ENCODE assay signal across 8 cellular contexts in genomic region chr22:37953437-37954179, GRCh38. TPM values are rescaled to one million over a fixed set of nuclear protein-coding genes. Genes with fewer than 3 reads are reported as not detected.
DNase-seq lines count a peak whose midpoint lies in the region; ATAC-seq and TF ChIP-seq lines count a peak whose summit lies in the region.

Gene C22orf23 (minus strand): TSS chr22:37953601. CDS start chr22:37953149, 452 bp downstream.
Gene POLR2F (plus strand): TSS chr22:37953699. CDS start chr22:37953788, 89 bp downstream.

- 0% methylated on average over 16 of the region's 52 CpGs for WGBS in right lobe of liver (ENCODE audit: insufficient coverage, low coverage, low lambda C conversion rate, missing lambda C conversion rate)

- H3K4me3 Mint-ChIP-seq in CD4-positive, alpha-beta memory T cell = peak within 1 kb of the TSS; percentile 96 to 100 (median 100)
- H3K4me3 Mint-ChIP-seq in activated CD4-positive, alpha-beta memory T cell treated with anti-CD3 and anti-CD28 coated beads for 36 hours = peak within 1 kb of the TSS; percentile 99

- H3K9me3 ChIP-seq in CD4-positive, alpha-beta memory T cell (ENCODE audit: control insufficient read depth in 1 of 2, low read length in 2 of 2) = no peaks in the 10 kb centered on the region
- H3K9me3 ChIP-seq in right lobe of liver = no peaks in the 10 kb centered on the region

- TF ChIP-seq POLR2A in right lobe of liver (IDR thresholded peaks at IDR 0.05) = peak; percentile 46

- H3K36me3 Mint-ChIP-seq in CD4-positive, alpha-beta memory T cell = peaks cover 20 to 24% of the 10 kb centered on the region in 2 donors
- peaks cover 16% of the 10 kb centered on the region for H3K36me3 Mint-ChIP-seq in activated CD4-positive, alpha-beta memory T cell treated with anti-CD3 and anti-CD28 coated beads for 36 hours

- peak within 1 kb of the TSS; percentile 76 to 100 (median 99) for H3K27ac Mint-ChIP-seq in CD4-positive, alpha-beta memory T cell
- peak within 1 kb of the TSS; percentile 79 for H3K27ac Mint-ChIP-seq in activated CD4-positive, alpha-beta memory T cell treated with anti-CD3 and anti-CD28 coated beads for 36 hours

- ATAC-seq in GM19438 (IDR thresholded peaks at IDR 0.05; ENCODE audit: low read depth, unreplicated experiment) = peak; percentile 83
- peak; percentile 52 for ATAC-seq in HG03575 (IDR thresholded peaks at IDR 0.05; ENCODE audit: extremely low read depth, insufficient number of reproducible peaks, low FRiP score, unreplicated experiment)
- peak; percentile 92 to 94 (median 92) for ATAC-seq in right lobe of liver

- peak within 1 kb of the TSS; percentile 72 for H3K27ac ChIP-seq in CD4-positive, alpha-beta memory T cell (ENCODE audit: low read depth, low read length)
- peak within 1 kb of the TSS in 43 of 59 donors; percentile 7 to 90 (median 66) for H3K27ac ChIP-seq in dorsolateral prefrontal cortex
- peak within 1 kb of the TSS; percentile 48 to 68 (median 55) for H3K27ac ChIP-seq in right lobe of liver

- H3K4me1 ChIP-seq in CD4-positive, alpha-beta memory T cell (ENCODE audit: insufficient read depth, low read length) = peaks cover 20% of the 10 kb centered on the region
- peaks cover 0 to 47% (median 6%) of the 10 kb centered on the region in 4 donors for H3K4me1 ChIP-seq in right lobe of liver

- CTCF ChIA-PET in CD4-positive, alpha-beta memory T cell (lab: Charles Lee; ENCODE audit: partially characterized antibody) = interaction anchor here (0.6 to 4.0 kb wide), 7 partner anchors 9 to 332 kb away, joined by 3 to 26 read pairs (median 5); no protein-coding TSS in a partner anchor
- CTCF ChIA-PET in activated CD4-positive, alpha-beta memory T cell treated with anti-CD3 and anti-CD28 coated beads for 36 hours (lab: Charles Lee) = interaction anchor here (0.6 to 3.2 kb wide), 7 partner anchors 10 to 135 kb away, joined by 3 to 29 read pairs (median 4); no protein-coding TSS in a partner anchor

- TF ChIP-seq CTCF in dorsolateral prefrontal cortex (IDR thresholded peaks at IDR 0.05 in 54 of 56, conservative IDR thresholded peaks at IDR 0.05 in 2 of 56; ENCODE audit: low read depth in 1 of 56, partially characterized antibody in 56 of 56) (peak in 50 of 56 donors; percentile 5 to 64 (median 35)), right lobe of liver (IDR thresholded peaks at IDR 0.05) (no peak)

- H3K9me3 Mint-ChIP-seq in CD4-positive, alpha-beta memory T cell = peaks cover 0 to 2% (median 0%) of the 10 kb centered on the region in 8 donors
- no peaks in the 10 kb centered on the region for H3K9me3 Mint-ChIP-seq in activated CD4-positive, alpha-beta memory T cell treated with anti-CD3 and anti-CD28 coated beads for 36 hours

- intact Hi-C loops in CD4-positive, alpha-beta memory T cell (cut with micrococcal nuclease) = loop anchor here (1.0 to 5.0 kb wide), 4 partner anchors 19 to 346 kb away; partner anchors contain the start of genes ANKRD54, GGA1 and MICALL1
- intact Hi-C loops in activated CD4-positive, alpha-beta memory T cell treated with anti-CD3 and anti-CD28 coated beads for 36 hours (cut with micrococcal nuclease) = loop anchor here (5.0 kb wide), 2 partner anchors 56 to 146 kb away; partner anchors contain the start of gene GCAT
- intact Hi-C loops in dorsolateral prefrontal cortex (cut with DNase I) (loop anchor here in 1 of 2 donors (5.0 kb wide), 1 partner anchor 136 kb away; no protein-coding TSS in a partner anchor), right lobe of liver (cut with DNase I) (no loop called here)

- DNase-seq in CD4-positive, alpha-beta memory T cell = peak; percentile 94 to 96 (median 95)
- DNase-seq in NCI-H82 (lab: John Stamatoyannopoulos, UW) = peak; percentile 97
- DNase-seq in activated CD4-positive, alpha-beta memory T cell treated with anti-CD3 and anti-CD28 coated beads for 36 hours = peak; percentile 98
- DNase-seq in dorsolateral prefrontal cortex = peak; percentile 86 to 95 (median 92)
- DNase-seq in right lobe of liver = peak; percentile 96 to 98 (median 98)
- DNase-seq in stimulated activated CD4-positive, alpha-beta T cell treated with anti-CD3 and anti-CD28 coated beads, Interleukin-4, amount 100 ng/mL, for 24 hours = peak; percentile 97

- H3K27me3 ChIP-seq in CD4-positive, alpha-beta memory T cell (ENCODE audit: insufficient read depth, low read length) = peaks cover 3% of the 10 kb centered on the region
- H3K27me3 ChIP-seq in dorsolateral prefrontal cortex (no peaks in the 10 kb centered on the region), right lobe of liver (no peaks in the 10 kb centered on the region)

- peaks cover 16% of the 10 kb centered on the region for H3K36me3 ChIP-seq in CD4-positive, alpha-beta memory T cell (ENCODE audit: insufficient read depth, low read length)
- H3K36me3 ChIP-seq in right lobe of liver = peaks cover 0 to 18% (median 2%) of the 10 kb centered on the region in 4 donors

- POLR2A ChIA-PET in CD4-positive, alpha-beta memory T cell (lab: Charles Lee; ENCODE audit: partially characterized antibody) = interaction anchor here (0.6 to 2.4 kb wide), 8 partner anchors 12 to 117 kb away, joined by 3 to 12 read pairs (median 4); partner anchors contain the start of genes ANKRD54, EIF3L and MICALL1
- POLR2A ChIA-PET in activated CD4-positive, alpha-beta memory T cell treated with anti-CD3 and anti-CD28 coated beads for 36 hours (lab: Charles Lee) = interaction anchor here (0.6 to 1.8 kb wide), 5 partner anchors 10 to 135 kb away, joined by 3 to 8 read pairs (median 3); partner anchors contain the start of genes ANKRD54 and MICALL1

- peak within 1 kb of the TSS; percentile 72 to 91 for H3K4me3 ChIP-seq in CD4-positive, alpha-beta memory T cell (ENCODE audit: low read length in 2 of 2)
- peak within 1 kb of the TSS; percentile 66 to 100 (median 94) for H3K4me3 ChIP-seq in dorsolateral prefrontal cortex
- peak within 1 kb of the TSS; percentile 88 to 100 (median 96) for H3K4me3 ChIP-seq in right lobe of liver

- peaks cover 9 to 13% of the 10 kb centered on the region in 2 donors for H3K27me3 Mint-ChIP-seq in CD4-positive, alpha-beta memory T cell
- peaks cover 9% of the 10 kb centered on the region for H3K27me3 Mint-ChIP-seq in activated CD4-positive, alpha-beta memory T cell treated with anti-CD3 and anti-CD28 coated beads for 36 hours

- peaks cover 33 to 52% (median 40%) of the 10 kb centered on the region in 4 donors for H3K4me1 Mint-ChIP-seq in CD4-positive, alpha-beta memory T cell
- peaks cover 34% of the 10 kb centered on the region for H3K4me1 Mint-ChIP-seq in activated CD4-positive, alpha-beta memory T cell treated with anti-CD3 and anti-CD28 coated beads for 36 hours (ENCODE audit: low read depth)

RNA-seq across cellular contexts. Expression of gene C22orf23, which starts in this region (rescaled TPM):
- total RNA-seq in CD4-positive, alpha-beta memory T cell = not detected
- not detected for polyA plus RNA-seq in CD4-positive, alpha-beta memory T cell
- under 1 TPM in 1 of 2 experiments, not detected in 1; 0.14 TPM for total RNA-seq in activated CD4-positive, alpha-beta memory T cell treated with anti-CD3 and anti-CD28 coated beads for 36 hours
- 1 to 10 TPM in 69 of 120 experiments, under 1 TPM in 46, not detected in 5; 0.25 to 2.9 (median 1.1) TPM for total RNA-seq in dorsolateral prefrontal cortex
- under 1 TPM in 1 of 6 experiments, not detected in 5; 0.40 TPM for total RNA-seq in right lobe of liver

RNA-seq across cellular contexts. Expression of gene POLR2F, which starts in this region (rescaled TPM):
- 10 to 100 TPM; 44.9 to 47.5 TPM for total RNA-seq in CD4-positive, alpha-beta memory T cell
- polyA plus RNA-seq in CD4-positive, alpha-beta memory T cell = 100 to 1,000 TPM; 133 to 158 TPM
- total RNA-seq in activated CD4-positive, alpha-beta memory T cell treated with anti-CD3 and anti-CD28 coated beads for 36 hours = 10 to 100 TPM; 67.7 to 74.9 TPM
- total RNA-seq in dorsolateral prefrontal cortex (100 to 1,000 TPM in 66 of 120 experiments, 10 to 100 TPM in 54; 64.4 to 251 (median 103) TPM), right lobe of liver (10 to 100 TPM; 42.4 to 60.5 (median 56.3) TPM)

Comparison
In these comparisons a context has a peak if more than half of its experiments do, and no peak if none do; other contexts are left out.
1. Peak in every context shown above with its lines: DNase-seq, ATAC-seq, H3K4me3 ChIP-seq and H3K27ac ChIP-seq.
2. CTCF ChIP-seq: peak in dorsolateral prefrontal cortex (50 of 56); none in right lobe of liver (0 of 4).
3. intact Hi-C loops: an anchor here in CD4-positive, alpha-beta memory T cell (1.0 to 5.0 kb wide) and activated CD4-positive, alpha-beta memory T cell treated with anti-CD3 and anti-CD28 coated beads for 36 hours (5.0 kb wide); none called in right lobe of liver.